ENCODE assay signal across 8 cellular contexts in genomic region chr5:191036-191948, GRCh38. TPM values are rescaled to one million over a fixed set of nuclear protein-coding genes. Genes with fewer than 3 reads are reported as not detected.
A peak's percentile ranks its signal among the peaks of the same experiment; 100 is the strongest.
DNase-seq lines count a peak whose midpoint lies in the region; ATAC-seq and TF ChIP-seq lines count a peak whose summit lies in the region.

Gene LRRC14B, plus strand, starts transcription at chr5:191495. Its CDS starts 44 bp downstream, at chr5:191539.

- in situ Hi-C loops in GM23248 (cut with MboI), result no loop called here

- H3K79me2 ChIP-seq in GM23248 (ENCODE audit: insufficient read depth), result no peaks in the 10 kb centered on the region

- no peak within 1 kb of the TSS for H3K9ac ChIP-seq in GM23248

- no peaks in the 10 kb centered on the region for H3F3A ChIP-seq in GM23248 (ENCODE audit: insufficient read depth)

- H3K9me3 ChIP-seq in ovary, result no peaks in the 10 kb centered on the region
- no peaks in the 10 kb centered on the region for H3K9me3 ChIP-seq in GM23248 (ENCODE audit: low read depth)
- no peaks in the 10 kb centered on the region for H3K9me3 ChIP-seq in testis

- intact Hi-C loops in ovary (cut with DNase I), result no loop called here
- intact Hi-C loops in testis (cut with DNase I; ENCODE audit: low total_unique reads), result no loop called here

- DNase-seq in caudate nucleus (lab: John Stamatoyannopoulos, UW), result peak in 47 of 61 donors; percentile 3 to 90 (median 40)
- DNase-seq in ovary, result peak in 3 of 5 donors; percentile 15 to 56 (median 44)
- no peak for DNase-seq in GM23248
- DNase-seq in central memory CD4-positive, alpha-beta T cell, result no peak
- DNase-seq in COR-L47 (lab: John Stamatoyannopoulos, UW), result no peak
- DNase-seq in testis, result no peak

- TF ChIP-seq CTCF in ovary (IDR thresholded peaks at IDR 0.05), result no peak
- TF ChIP-seq CTCF in testis (IDR thresholded peaks at IDR 0.05), result no peak

- TF ChIP-seq POLR2A in ovary (IDR thresholded peaks at IDR 0.05), result no peak
- TF ChIP-seq POLR2A in testis (IDR thresholded peaks at IDR 0.05), result no peak

- H3K36me3 ChIP-seq in ovary (no peaks in the 10 kb centered on the region), GM23248 (ENCODE audit: low read depth) (no peaks in the 10 kb centered on the region), testis (ENCODE audit: low read depth, missing control alignments) (no peaks in the 10 kb centered on the region)

- WGBS in ovary, 3 donors, result 10 to 18% (median 16%) methylated on average over 36 to 56 of the region's 56 CpGs
- 35 to 53% methylated on average over 39 to 56 of the region's 56 CpGs for WGBS in GM23248 (ENCODE audit: low coverage in 1 of 2, low lambda C conversion rate in 2 of 2, missing lambda C conversion rate in 2 of 2), 2 experiments
- 52 to 67% methylated on average over 9 to 41 of the region's 56 CpGs for WGBS in testis, 2 donors

- H3K27ac ChIP-seq in caudate nucleus (ENCODE audit: low read depth, low read length) (no peak within 1 kb of the TSS), ovary (no peak within 1 kb of the TSS), GM23248 (no peak within 1 kb of the TSS), testis (no peak within 1 kb of the TSS)

- peak; percentile 35 for ATAC-seq in GM19043 (IDR thresholded peaks at IDR 0.05; ENCODE audit: low read depth, unreplicated experiment)
- ATAC-seq in HG03108 (IDR thresholded peaks at IDR 0.05; ENCODE audit: unreplicated experiment), result peak; percentile 49

- no peak for TF ChIP-seq EP300 in ovary (IDR thresholded peaks at IDR 0.05)

- H4K20me1 ChIP-seq in GM23248 (ENCODE audit: insufficient read depth), result no peaks in the 10 kb centered on the region

- H3K27me3 ChIP-seq in ovary (no peaks in the 10 kb centered on the region), GM23248 (replicated peaks; ENCODE audit: insufficient read depth) (no peaks in the 10 kb centered on the region; the same call in 1 of the 2 replicates), testis (no peaks in the 10 kb centered on the region)

- no peak within 1 kb of the TSS for H2AFZ ChIP-seq in GM23248

- H3K4me3 ChIP-seq in ovary (no peak within 1 kb of the TSS), GM23248 (no peak within 1 kb of the TSS), testis (no peak within 1 kb of the TSS)

- H3K4me1 ChIP-seq in ovary (ENCODE audit: insufficient read depth), result peaks cover 7% of the 10 kb centered on the region
- no peaks in the 10 kb centered on the region for H3K4me1 ChIP-seq in GM23248 (ENCODE audit: insufficient read depth)
- H3K4me1 ChIP-seq in testis, result no peaks in the 10 kb centered on the region

- H3K4me2 ChIP-seq in GM23248 (ENCODE audit: unreplicated experiment), result no peak within 1 kb of the TSS

- H3K9me2 ChIP-seq in GM23248 (ENCODE audit: insufficient read depth), result no peaks in the 10 kb centered on the region

RNA-seq across cellular contexts. Expression of gene LRRC14B, which starts in this region (rescaled TPM):
- under 1 TPM in 2 of 7 donors, not detected in 5; 0.38 to 0.92 TPM for total RNA-seq in ovary
- polyA plus RNA-seq in ovary, result under 1 TPM in 1 of 2 donors, not detected in 1; 0.04 TPM
- not detected in 2 replicates for total RNA-seq in GM23248 (2014; rRNA removed; shearing (Covaris generic))
- not detected in 2 replicates for polyA plus RNA-seq in GM23248 (2016; fragmentation: Nextera tagmentation; extraction: Ambion mirVana)
- total RNA-seq in testis, result under 1 TPM; 0.93 to 0.94 TPM
- 0.33 TPM for polyA plus RNA-seq in testis (ENCODE audit: insufficient read depth, low read depth, low replicate concordance)

Comparison
In these comparisons a context has a peak if more than half of its experiments do, and no peak if none do; other contexts are left out.
1. Peak in DNase-seq in ovary; RNA of the gene not detected or under 1 TPM.
2. DNase-seq: peak in caudate nucleus (47 of 61); none in GM23248 (single experiment), central memory CD4-positive, alpha-beta T cell (single experiment), COR-L47 (single experiment) and testis (single experiment).